In genomic region chr6:42448391-42448790, GRCh38 we compare ENCODE assay signal across 2 cellular contexts.
TF ChIP-seq lines count a peak whose summit lies in the region.

No MANE protein-coding gene starts in this region.

TF ChIP-seq in SK-N-SH, 30 proteins besides CTCF, POLR2A, EP300 and RAD21 (continued from another document):
- no peak for TF ChIP-seq PBX3 (IDR thresholded peaks at IDR 0.05)
- TF ChIP-seq POLR2AphosphoS5 (IDR thresholded peaks at IDR 0.05; ENCODE audit: low read depth, low read length) = no peak
- TF ChIP-seq RFX5 (IDR thresholded peaks at IDR 0.05; ENCODE audit: low read length) = no peak
- TF ChIP-seq RCOR1 (IDR thresholded peaks at IDR 0.05; ENCODE audit: low read length) = no peak
- TF ChIP-seq FOXJ3 (CRISPR knock-in tag; IDR thresholded peaks at IDR 0.05) = no peak
- TF ChIP-seq YY1 (IDR thresholded peaks at IDR 0.05; ENCODE audit: low read depth) = no peak
- TF ChIP-seq IRF3 (IDR thresholded peaks at IDR 0.05; ENCODE audit: low read depth, low read length) = no peak
- TF ChIP-seq CHD2 (IDR thresholded peaks at IDR 0.05; ENCODE audit: low read length, partially characterized antibody) = no peak
- no peak for TF ChIP-seq TAF1 (IDR thresholded peaks at IDR 0.05; ENCODE audit: borderline replicate concordance, low read depth, low read length)
- TF ChIP-seq GABPA (IDR thresholded peaks at IDR 0.05; ENCODE audit: low read depth) = no peak
- TF ChIP-seq EZH2phosphoT487 (IDR thresholded peaks at IDR 0.05; ENCODE audit: borderline replicate concordance, low read depth) = no peak
TF ChIP-seq in SK-N-SH: peak in this region for 0.

TF ChIP-seq in SK-N-SH treated with all-trans-retinoic acid at 6 μM for 48 hours, 23 proteins besides CTCF, POLR2A, EP300 and RAD21 (continued from another document):
- TF ChIP-seq PATZ1 (CRISPR knock-in tag; IDR thresholded peaks at IDR 0.05; ENCODE audit: borderline replicate concordance) = no peak
- TF ChIP-seq ZNF70 (CRISPR knock-in tag; IDR thresholded peaks at IDR 0.05) = no peak
- no peak for TF ChIP-seq CSRNP3 (CRISPR knock-in tag; IDR thresholded peaks at IDR 0.05)
- no peak for TF ChIP-seq GLIS3 (CRISPR knock-in tag; IDR thresholded peaks at IDR 0.05)
- TF ChIP-seq ISL1 (CRISPR knock-in tag; IDR thresholded peaks at IDR 0.05) = no peak
- TF ChIP-seq PPARA (CRISPR knock-in tag; IDR thresholded peaks at IDR 0.05; ENCODE audit: borderline replicate concordance) = no peak
